In genomic region chr16:27984121-27984520, GRCh38 we compare ENCODE assay signal across 19 cellular contexts.
DNase-seq lines count a peak whose midpoint lies in the region; ATAC-seq and TF ChIP-seq lines count a peak whose summit lies in the region.
"Had no signal": no experiment of that assay in that cellular context is flagged by ENCODE, and none has a peak within 500 bp of the region (broad histone marks: within the 10 kb centered on the region; RNA-seq: fewer than 3 reads in every experiment).

No MANE protein-coding gene starts in this region.

- TF ChIP-seq CTCF in coronary artery (IDR thresholded peaks at IDR 0.05) = no peak

- intact Hi-C loops in posterior vena cava (cut with DNase I) = no loop called here
- intact Hi-C loops in activated CD4-positive, alpha-beta T cell treated with anti-CD3 and anti-CD28 coated beads for 36 hours (cut with DNase I, micrococcal nuclease) = no loop called here

- POLR2A ChIA-PET in activated CD4-positive, alpha-beta T cell treated with anti-CD3 and anti-CD28 coated beads for 36 hours (lab: Charles Lee) = no interaction called here

- no peak overlapping the region for H3K27ac Mint-ChIP-seq in activated CD8-positive, alpha-beta memory T cell treated with anti-CD3 and anti-CD28 coated beads, Interleukin-2, amount 10 ng/mL, durations not matched to agents 7 days and 5 days
- no peak overlapping the region for H3K27ac Mint-ChIP-seq in activated CD4-positive, alpha-beta T cell treated with anti-CD3 and anti-CD28 coated beads for 36 hours
- H3K27ac Mint-ChIP-seq: B cell; CD4-positive, CD25-positive, alpha-beta regulatory T cell; CD8-positive, alpha-beta T cell; GM23338; H9 had no signal

- ATAC-seq in activated CD8-positive, alpha-beta memory T cell treated with anti-CD3 and anti-CD28 coated beads, Interleukin-2, amount 10 ng/mL, durations not matched to agents 7 days and 5 days = no peak
- no peak for ATAC-seq in activated CD4-positive, alpha-beta T cell treated with anti-CD3 and anti-CD28 coated beads for 36 hours
- ATAC-seq: CD8-positive, alpha-beta T cell; GM12878; GM23338; HCT116 had no signal

- H3K27me3 Mint-ChIP-seq in activated CD8-positive, alpha-beta memory T cell treated with anti-CD3 and anti-CD28 coated beads, Interleukin-2, amount 10 ng/mL, durations not matched to agents 7 days and 5 days = peaks cover under 1% of the 10 kb centered on the region
- no peaks in the 10 kb centered on the region for H3K27me3 Mint-ChIP-seq in activated CD4-positive, alpha-beta T cell treated with anti-CD3 and anti-CD28 coated beads for 36 hours

- no peaks in the 10 kb centered on the region for H3K4me1 Mint-ChIP-seq in activated CD8-positive, alpha-beta memory T cell treated with anti-CD3 and anti-CD28 coated beads, Interleukin-2, amount 10 ng/mL, durations not matched to agents 7 days and 5 days
- no peaks in the 10 kb centered on the region for H3K4me1 Mint-ChIP-seq in activated CD4-positive, alpha-beta T cell treated with anti-CD3 and anti-CD28 coated beads for 36 hours
- H3K4me1 Mint-ChIP-seq: B cell, GM23338, H9 had no signal

- peak; percentile 18 for DNase-seq in activated CD8-positive, alpha-beta memory T cell treated with anti-CD3 and anti-CD28 coated beads, Interleukin-2, amount 10 ng/mL, durations not matched to agents 7 days and 5 days
- no peak for DNase-seq in activated CD8-positive, alpha-beta memory T cell treated with anti-CD3 and anti-CD28 coated beads, Interleukin-2, amount 50 U/mL, for 4 hours
- DNase-seq in coronary artery (ENCODE audit: low spot score) (peak; percentile 60), posterior vena cava (ENCODE audit: low spot score) (peak; percentile 26), GM03348 (ENCODE audit: low spot score) (no peak)
- DNase-seq in activated CD4-positive, alpha-beta T cell treated with anti-CD3 and anti-CD28 coated beads for 36 hours = no peak
- DNase-seq: Caco-2; CD4-positive, CD25-positive, alpha-beta regulatory T cell; CD8-positive, alpha-beta T cell; DMS153; DND-41; H9 had no signal

- H3K9me3 Mint-ChIP-seq in activated CD8-positive, alpha-beta memory T cell treated with anti-CD3 and anti-CD28 coated beads, Interleukin-2, amount 10 ng/mL, durations not matched to agents 7 days and 5 days (ENCODE audit: low read depth) = no peaks in the 10 kb centered on the region
- no peaks in the 10 kb centered on the region for H3K9me3 Mint-ChIP-seq in activated CD4-positive, alpha-beta T cell treated with anti-CD3 and anti-CD28 coated beads for 36 hours (ENCODE audit: low read depth)

- CTCF ChIA-PET in activated CD8-positive, alpha-beta memory T cell treated with anti-CD3 and anti-CD28 coated beads, Interleukin-2, amount 10 ng/mL, durations not matched to agents 7 days and 5 days (lab: Charles Lee) = no interaction called here
- CTCF ChIA-PET in activated CD4-positive, alpha-beta T cell treated with anti-CD3 and anti-CD28 coated beads for 36 hours (lab: Charles Lee) = interaction anchor here (0.6 to 0.9 kb wide), 2 partner anchors 11 to 455 kb away, joined by 3 read pairs; no protein-coding TSS in a partner anchor

- no peak overlapping the region for H3K4me3 Mint-ChIP-seq in activated CD8-positive, alpha-beta memory T cell treated with anti-CD3 and anti-CD28 coated beads, Interleukin-2, amount 10 ng/mL, durations not matched to agents 7 days and 5 days
- no peak overlapping the region for H3K4me3 Mint-ChIP-seq in activated CD4-positive, alpha-beta T cell treated with anti-CD3 and anti-CD28 coated beads for 36 hours
- H3K4me3 Mint-ChIP-seq: B cell; CD4-positive, CD25-positive, alpha-beta regulatory T cell; CD8-positive, alpha-beta T cell; GM23338; H9 had no signal

- no peak overlapping the region for H3K27ac ChIP-seq in coronary artery
- H3K27ac ChIP-seq: 22Rv1, BLaER1, C4-2B had no signal

- H3K36me3 Mint-ChIP-seq in activated CD8-positive, alpha-beta memory T cell treated with anti-CD3 and anti-CD28 coated beads, Interleukin-2, amount 10 ng/mL, durations not matched to agents 7 days and 5 days = no peaks in the 10 kb centered on the region
- H3K36me3 Mint-ChIP-seq in activated CD4-positive, alpha-beta T cell treated with anti-CD3 and anti-CD28 coated beads for 36 hours (ENCODE audit: low read depth) = no peaks in the 10 kb centered on the region
- H3K36me3 Mint-ChIP-seq: CD4-positive, CD25-positive, alpha-beta regulatory T cell; CD8-positive, alpha-beta T cell had no signal

- no peak overlapping the region for H3K4me3 ChIP-seq in coronary artery
- H3K4me3 ChIP-seq: BLaER1, GM12878, GM23338 had no signal

Comparison
In these comparisons a context has a peak if more than half of its experiments do, and no peak if none do; other contexts are left out.
1. DNase-seq: peak in activated CD8-positive, alpha-beta memory T cell treated with anti-CD3 and anti-CD28 coated beads, Interleukin-2, amount 10 ng/mL, durations not matched to agents 7 days and 5 days (single experiment), coronary artery (single experiment) and posterior vena cava (single experiment); none in activated CD8-positive, alpha-beta memory T cell treated with anti-CD3 and anti-CD28 coated beads, Interleukin-2, amount 50 U/mL, for 4 hours (single experiment), GM03348 (single experiment) and activated CD4-positive, alpha-beta T cell treated with anti-CD3 and anti-CD28 coated beads for 36 hours (single experiment).